In the genomic region with DNA sequence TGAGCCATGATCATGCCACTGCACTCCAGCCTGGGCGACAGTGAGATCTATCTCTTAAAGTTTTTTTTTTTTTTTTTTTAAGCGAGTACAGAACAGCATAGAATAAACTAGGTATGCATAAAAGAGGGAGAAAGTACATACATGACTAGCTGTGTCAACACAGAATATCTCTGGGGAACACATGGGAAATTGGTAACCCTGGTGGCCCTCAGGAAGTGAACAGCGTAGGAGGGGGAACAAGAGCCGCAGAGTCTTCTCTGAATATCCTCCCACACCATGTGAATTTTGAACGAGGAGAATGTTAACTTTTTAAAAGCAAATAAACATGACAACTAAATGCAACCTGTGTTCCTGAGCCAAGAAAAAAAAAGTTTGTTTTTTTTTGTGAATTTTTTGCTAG, we compare ENCODE assay signal across 18 cellular contexts. TPM values are rescaled to one million over a fixed set of nuclear protein-coding genes. Genes with fewer than 3 reads are reported as not detected.
A peak's percentile ranks its signal among the peaks of the same experiment; 100 is the strongest.
DNase-seq lines count a peak whose midpoint lies in the region; ATAC-seq, FAIRE-seq and TF ChIP-seq lines count a peak whose summit lies in the region.
"Had no signal": no experiment of that assay in that cellular context is flagged by ENCODE, and none has a peak within 500 bp of the region (broad histone marks: within the 10 kb centered on the region; RNA-seq: fewer than 3 reads in every experiment).

No MANE protein-coding gene starts in this region.

- H3K4me1 Mint-ChIP-seq in activated naive CD8-positive, alpha-beta T cell treated with anti-CD3 and anti-CD28 coated beads, Interleukin-2, amount 50 U/mL, for 24 hours = peaks cover 10% of the 10 kb centered on the region

- H3K27me3 ChIP-seq in HL-60 (ENCODE audit: insufficient read depth, poor library complexity, severe bottlenecking) = no peaks in the 10 kb centered on the region
- H3K27me3 ChIP-seq: transverse colon had no signal

- no peak for TF ChIP-seq POLR2A in GM12891 (IDR thresholded peaks at IDR 0.05; ENCODE audit: low read depth, low read length)

- H3K27me3 Mint-ChIP-seq in activated naive CD8-positive, alpha-beta T cell treated with anti-CD3 and anti-CD28 coated beads, Interleukin-2, amount 50 U/mL, for 24 hours = no peaks in the 10 kb centered on the region
- H3K27me3 Mint-ChIP-seq: effector memory CD8-positive, alpha-beta T cell; progenitor cell of endocrine pancreas had no signal

- DNase-seq in GM12891 (ENCODE audit: insufficient read length, low spot score) = no peak
- DNase-seq in HL-60 (ENCODE audit: low read depth in 1 of 2, low spot score in 1 of 2) = peak; percentile 5 to 7
- no peak for DNase-seq in activated naive CD8-positive, alpha-beta T cell treated with anti-CD3 and anti-CD28 coated beads, Interleukin-2, amount 50 U/mL, for 24 hours
- DNase-seq in smooth muscle cell of the brain vasculature (ENCODE audit: low read depth, low spot score) = peak; percentile 50
- no peak for DNase-seq in DMS153 treated with DMSO at 0.1 percent for 48 hours (lab: John Stamatoyannopoulos, UW; ENCODE audit: unreplicated experiment)
- DNase-seq in DMS79 treated with DMSO at 0.1 percent for 48 hours (lab: John Stamatoyannopoulos, UW) = no peak
- DNase-seq: activated T-cell treated with anti-CD3 and anti-CD28 coated beads, Interleukin-2, amount 50 U/mL, for 4 hours; DND-41; effector memory CD8-positive, alpha-beta T cell; GOT3; left ventricle myocardium superior; NCI-H1930; NCI-H510A treated with DMSO at 0.1 percent for 48 hours; SIG-M5; stimulated activated naive CD4-positive, alpha-beta T cell; transverse colon had no signal

- H3K4me3 Mint-ChIP-seq in activated naive CD8-positive, alpha-beta T cell treated with anti-CD3 and anti-CD28 coated beads, Interleukin-2, amount 50 U/mL, for 24 hours = no peak overlapping the region
- H3K4me3 Mint-ChIP-seq: activated T-cell treated with anti-CD3 and anti-CD28 coated beads, Interleukin-2, amount 50 U/mL, for 4 hours; effector memory CD8-positive, alpha-beta T cell had no signal

- H3K9me3 Mint-ChIP-seq in activated naive CD8-positive, alpha-beta T cell treated with anti-CD3 and anti-CD28 coated beads, Interleukin-2, amount 50 U/mL, for 24 hours = no peaks in the 10 kb centered on the region
- H3K9me3 Mint-ChIP-seq: activated T-cell treated with anti-CD3 and anti-CD28 coated beads, Interleukin-2, amount 50 U/mL, for 4 hours; effector memory CD8-positive, alpha-beta T cell had no signal

- peak; percentile 56 for FAIRE-seq in GM12891 (lab: Jason Lieb, UNC)

- no peak overlapping the region for H3K4me3 ChIP-seq in HL-60 (replicated peaks; ENCODE audit: insufficient read depth, low read length)
- H3K4me3 ChIP-seq: transverse colon had no signal

- H3K27ac ChIP-seq in HL-60 (replicated peaks) = no peak overlapping the region
- H3K27ac ChIP-seq: transverse colon had no signal

- H3K27ac Mint-ChIP-seq in activated naive CD8-positive, alpha-beta T cell treated with anti-CD3 and anti-CD28 coated beads, Interleukin-2, amount 50 U/mL, for 24 hours = peak overlapping the region; percentile 55
- H3K27ac Mint-ChIP-seq: progenitor cell of endocrine pancreas had no signal

- no peak for TF ChIP-seq CTCF in HL-60 (IDR thresholded peaks at IDR 0.05; ENCODE audit: insufficient read depth, low read length)

- H3K36me3 Mint-ChIP-seq in activated naive CD8-positive, alpha-beta T cell treated with anti-CD3 and anti-CD28 coated beads, Interleukin-2, amount 50 U/mL, for 24 hours (ENCODE audit: low read depth) = no peaks in the 10 kb centered on the region

- no peak for ATAC-seq in activated naive CD8-positive, alpha-beta T cell treated with anti-CD3 and anti-CD28 coated beads, Interleukin-2, amount 50 U/mL, for 24 hours
- ATAC-seq in GM19452 (IDR thresholded peaks at IDR 0.05; ENCODE audit: unreplicated experiment) = no peak
- ATAC-seq: activated T-cell treated with anti-CD3 and anti-CD28 coated beads, Interleukin-2, amount 50 U/mL, for 4 hours; effector memory CD8-positive, alpha-beta T cell; left ventricle myocardium superior had no signal

TF ChIP-seq in GM12891, 5 proteins besides CTCF, POLR2A, EP300 and RAD21:
- TF ChIP-seq SPI1 (IDR thresholded peaks at IDR 0.05; ENCODE audit: low read depth, low read length) = peak; percentile 35; the same call in 1 of the 2 replicates
- TF ChIP-seq POU2F2 (IDR thresholded peaks at IDR 0.05; ENCODE audit: low read depth, low read length) = peak; percentile 60
- TF ChIP-seq POLR2AphosphoS5 (IDR thresholded peaks at IDR 0.05; ENCODE audit: low read depth, low read length) = no peak

RNA-seq across cellular contexts. Expression of a gene that starts 15.2 kb away (rescaled TPM):
- 13.1 TPM for polyA plus RNA-seq in GM12891 (2012; ENCODE audit: low read depth, missing spikeins)

RNA-seq across cellular contexts. Expression of a gene that starts 23.9 kb away (rescaled TPM):
- 0.87 TPM for polyA plus RNA-seq in GM12891 (2012; ENCODE audit: low read depth, missing spikeins)

RNA-seq across cellular contexts. Expression of a gene that starts 37.7 kb away (rescaled TPM):
- polyA plus RNA-seq in GM12891 (2012; ENCODE audit: low read depth, missing spikeins) = 91.9 TPM

RNA-seq across cellular contexts. Expression of a gene that starts 43.7 kb away (rescaled TPM):
- polyA plus RNA-seq in GM12891 (2012; ENCODE audit: low read depth, missing spikeins) = 1.8 TPM

Comparison
In these comparisons a context has a peak if more than half of its experiments do, and no peak if none do; other contexts are left out.
1. DNase-seq: peak in HL-60 (2 of 2) and smooth muscle cell of the brain vasculature (single experiment); none in GM12891 (single experiment), activated naive CD8-positive, alpha-beta T cell treated with anti-CD3 and anti-CD28 coated beads, Interleukin-2, amount 50 U/mL, for 24 hours (single experiment), DMS153 treated with DMSO at 0.1 percent for 48 hours (single experiment) and DMS79 treated with DMSO at 0.1 percent for 48 hours (single experiment).